Comparison of ENCODE assay signal across 8 cellular contexts in the genomic region with DNA sequence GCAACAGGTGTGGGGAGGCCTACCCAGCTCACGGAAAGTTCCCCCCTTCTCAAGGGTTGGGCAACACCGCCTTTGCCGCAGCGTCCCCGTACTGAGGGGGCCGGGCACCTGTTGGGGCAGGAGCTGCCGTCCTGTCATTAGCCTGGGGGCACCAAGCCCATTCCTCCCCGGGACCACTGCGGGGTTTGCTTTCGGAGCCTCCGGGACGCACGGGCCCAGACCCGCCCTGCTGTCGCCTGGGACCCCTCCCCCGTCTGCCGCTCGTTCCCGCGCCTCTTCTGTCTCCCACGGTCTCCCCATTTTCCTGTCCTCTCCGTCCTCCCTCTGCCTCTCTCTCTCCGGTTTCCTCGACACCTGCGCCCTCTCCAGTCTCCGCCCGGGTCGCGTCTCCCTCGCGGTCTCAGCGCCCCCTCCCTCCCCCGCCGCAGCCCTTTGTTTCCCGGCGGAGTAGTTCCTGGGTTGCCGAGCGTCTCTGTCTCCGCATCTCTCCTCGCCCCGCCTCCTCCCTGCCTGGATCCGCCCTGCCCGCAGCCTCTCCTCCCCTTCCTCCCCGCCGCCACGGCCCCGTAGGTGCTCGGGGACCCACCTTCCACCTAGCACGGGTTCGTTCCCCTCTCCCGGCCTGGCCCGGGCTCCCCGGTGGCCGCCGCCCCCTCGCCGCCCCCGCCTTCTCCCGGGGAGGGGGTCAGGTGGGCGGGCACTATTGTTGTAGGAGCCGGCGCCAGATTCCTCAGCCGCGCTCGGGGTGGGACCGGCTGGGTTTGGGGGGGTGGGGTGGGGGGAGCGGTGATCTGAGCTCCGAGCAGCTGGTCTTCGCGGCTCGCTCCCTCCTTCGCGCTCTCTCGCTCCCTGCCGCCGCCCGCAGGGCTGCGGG. TPM values are rescaled to one million over a fixed set of nuclear protein-coding genes. Genes with fewer than 3 reads are reported as not detected.
DNase-seq lines count a peak whose midpoint lies in the region; ATAC-seq and TF ChIP-seq lines count a peak whose summit lies in the region.

A gene (plus strand): TSS at position 540 of the 874 bp plus-strand sequence. CDS start 434 bp downstream, outside the sequence.

- TF ChIP-seq POLR2A in uterus (IDR thresholded peaks at IDR 0.05): peak in 1 of 2 donors; percentile 38

- H3K9me3 ChIP-seq in adipocyte (ENCODE audit: control insufficient read depth, low read length): no peaks in the 10 kb centered on the region
- H3K9me3 ChIP-seq in right atrium auricular region: no peaks in the 10 kb centered on the region
- no peaks in the 10 kb centered on the region for H3K9me3 ChIP-seq in uterus

- peak; percentile 59 for DNase-seq in GM12865 (ENCODE audit: low read depth)
- DNase-seq in LHCN-M2 (ENCODE audit: low read depth): peak; percentile 30
- peak; percentile 69 for DNase-seq in T follicular helper cell (ENCODE audit: low read depth)
- DNase-seq in adipocyte (ENCODE audit: low read depth): peak; percentile 78
- DNase-seq in right atrium auricular region (ENCODE audit: low spot score): peak; percentile 71
- DNase-seq in uterus: peak; percentile 77 to 84

- H3K4me1 ChIP-seq in adipocyte (ENCODE audit: control insufficient read depth, insufficient read depth, low read length) (peaks cover 22% of the 10 kb centered on the region), right atrium auricular region (peaks cover 0 to 37% of the 10 kb centered on the region in 2 donors), rectal smooth muscle tissue (ENCODE audit: control insufficient read depth, insufficient read depth, low read length) (peaks cover 11% of the 10 kb centered on the region), uterus (peaks cover 0 to 7% of the 10 kb centered on the region in 2 donors)

- H3K4me3 ChIP-seq in GM12865 (ENCODE audit: low read depth, low read length): peak within 1 kb of the TSS; percentile 66
- peak within 1 kb of the TSS; percentile 81 for H3K4me3 ChIP-seq in adipocyte (ENCODE audit: low read length)
- peak within 1 kb of the TSS; percentile 51 to 77 for H3K4me3 ChIP-seq in right atrium auricular region
- H3K4me3 ChIP-seq in rectal smooth muscle tissue (ENCODE audit: low read length): peak within 1 kb of the TSS; percentile 79
- H3K4me3 ChIP-seq in uterus: peak within 1 kb of the TSS; percentile 62 to 74

- intact Hi-C loops in uterus (cut with DNase I; ENCODE audit: low total_unique reads): no loop called here

- TF ChIP-seq CTCF in GM12865 (IDR thresholded peaks at IDR 0.05; ENCODE audit: insufficient read depth, low read depth, low read length, missing control alignments): no peak
- no peak for TF ChIP-seq CTCF in right atrium auricular region (IDR thresholded peaks at IDR 0.05)
- TF ChIP-seq CTCF in uterus (IDR thresholded peaks at IDR 0.05): no peak

- H3K27me3 ChIP-seq in adipocyte (replicated peaks; ENCODE audit: control insufficient read depth, insufficient read depth, low read length) (no peaks in the 10 kb centered on the region), right atrium auricular region (no peaks in the 10 kb centered on the region), rectal smooth muscle tissue (ENCODE audit: control insufficient read depth, insufficient read depth, low read length) (no peaks in the 10 kb centered on the region), uterus (no peaks in the 10 kb centered on the region)

- peak within 1 kb of the TSS; percentile 17 to 56 for H3K27ac ChIP-seq in right atrium auricular region
- H3K27ac ChIP-seq in rectal smooth muscle tissue (ENCODE audit: low read depth, low read length): no peak within 1 kb of the TSS
- H3K27ac ChIP-seq in uterus: peak within 1 kb of the TSS; percentile 78 to 84

- H3K9ac ChIP-seq in adipocyte (ENCODE audit: low read length) (peak within 1 kb of the TSS; percentile 70), rectal smooth muscle tissue (ENCODE audit: low read length) (peak within 1 kb of the TSS; percentile 10)

- no peak for ATAC-seq in GM18858 (IDR thresholded peaks at IDR 0.05; ENCODE audit: unreplicated experiment)

- peaks cover under 1% of the 10 kb centered on the region for H3K36me3 ChIP-seq in adipocyte (ENCODE audit: control insufficient read depth, insufficient read depth, low read length, severe bottlenecking)
- no peaks in the 10 kb centered on the region for H3K36me3 ChIP-seq in right atrium auricular region
- H3K36me3 ChIP-seq in rectal smooth muscle tissue (ENCODE audit: control insufficient read depth, insufficient read depth, low read length): no peaks in the 10 kb centered on the region
- no peaks in the 10 kb centered on the region for H3K36me3 ChIP-seq in uterus

RNA-seq across cellular contexts. Expression of the gene that starts here (rescaled TPM):
- total RNA-seq in LHCN-M2 (2014; rRNA removed) (29.4 and 30.0 TPM in 2 replicates), right atrium auricular region (1 to 10 TPM; 6.1 to 7.0 TPM), uterus (10 to 100 TPM in 2 of 4 donors, 1 to 10 TPM in 2; 5.9 to 62.2 (median 22.7) TPM)
- polyA plus RNA-seq in LHCN-M2 (2012): 44.9 TPM

Comparison
In these comparisons a context has a peak if more than half of its experiments do, and no peak if none do; other contexts are left out.
1. DNase-seq: peak in every context shown above with its lines; median percentile 80 in uterus; 78 in adipocyte; 71 in right atrium auricular region; 69 in T follicular helper cell; 59 in GM12865; 30 in LHCN-M2.